Comparison of ENCODE assay signal across 21 cellular contexts in genomic region chr16:4746215-4746614, GRCh38. TPM values are rescaled to one million over a fixed set of nuclear protein-coding genes. Genes with fewer than 3 reads are reported as not detected.
A peak's percentile ranks its signal among the peaks of the same experiment; 100 is the strongest.
DNase-seq lines count a peak whose midpoint lies in the region; ATAC-seq and TF ChIP-seq lines count a peak whose summit lies in the region.
"Had no signal": no experiment of that assay in that cellular context is flagged by ENCODE, and none has a peak within 500 bp of the region (broad histone marks: within the 10 kb centered on the region; RNA-seq: fewer than 3 reads in every experiment).

No MANE protein-coding gene starts in this region.

- H3K36me3 ChIP-seq in BLaER1 treated with 17β-estradiol and CSF1 and Interleukin-3, amounts not matched to agents 10 nM and 100 nM: peaks cover 6 to 21% (median 12%) of the 10 kb centered on the region in 11 experiments
- peaks cover 24% of the 10 kb centered on the region for H3K36me3 ChIP-seq in left ventricle myocardium inferior

- H3K4me3 Mint-ChIP-seq in activated naive CD8-positive, alpha-beta T cell treated with anti-CD3 and anti-CD28 coated beads for 36 hours: no peak overlapping the region
- H3K4me3 Mint-ChIP-seq in nephron progenitor cell (no peak overlapping the region), natural killer cell (no peak overlapping the region), MCF 10A (ENCODE audit: unreplicated experiment) (no peak overlapping the region)

- peak overlapping the region in 3 of 11 experiments; percentile 57 to 62 (median 61); a peak in 4 of 22 replicates for H3K27ac ChIP-seq in BLaER1 treated with 17β-estradiol and CSF1 and Interleukin-3, amounts not matched to agents 10 nM and 100 nM
- H3K27ac ChIP-seq in left ventricle myocardium inferior (replicated peaks): no peak overlapping the region
- H3K27ac ChIP-seq: HL-60, SK-N-MC had no signal

- intact Hi-C loops in natural killer cell (cut with micrococcal nuclease) (no loop called here), MCF 10A (cut with micrococcal nuclease) (no loop called here), left ventricle myocardium inferior (cut with micrococcal nuclease) (no loop called here)

- H3K27me3 Mint-ChIP-seq in activated naive CD8-positive, alpha-beta T cell treated with anti-CD3 and anti-CD28 coated beads for 36 hours: no peaks in the 10 kb centered on the region
- H3K27me3 Mint-ChIP-seq in nephron progenitor cell (ENCODE audit: low read depth, poor library complexity): peaks cover 7% of the 10 kb centered on the region
- no peaks in the 10 kb centered on the region for H3K27me3 Mint-ChIP-seq in natural killer cell (ENCODE audit: low read depth in 2 of 2)
- no peaks in the 10 kb centered on the region for H3K27me3 Mint-ChIP-seq in MCF 10A (ENCODE audit: insufficient read depth, unreplicated experiment)

- BruUV-seq in MCF 10A (replicated peaks; lab: Mats Ljungman, UMichigan): no TSS peak

- no peaks in the 10 kb centered on the region for H3K9me3 ChIP-seq in BLaER1 treated with 17β-estradiol and CSF1 and Interleukin-3, amounts not matched to agents 10 nM and 100 nM (replicated peaks in 1 of 11)
- H3K9me3 ChIP-seq in left ventricle myocardium inferior (replicated peaks): no peaks in the 10 kb centered on the region

- H3K4me3 ChIP-seq in BLaER1 treated with 17β-estradiol and CSF1 and Interleukin-3, amounts not matched to agents 10 nM and 100 nM: peak overlapping the region in 1 of 10 experiments; percentile 32; a peak in 1 of 20 replicates
- H3K4me3 ChIP-seq in left ventricle myocardium inferior: no peak overlapping the region
- H3K4me3 ChIP-seq: SK-N-MC had no signal

- peaks cover 39% of the 10 kb centered on the region for H3K4me1 Mint-ChIP-seq in activated naive CD8-positive, alpha-beta T cell treated with anti-CD3 and anti-CD28 coated beads for 36 hours
- H3K4me1 Mint-ChIP-seq in nephron progenitor cell (peaks cover 15% of the 10 kb centered on the region), natural killer cell (peaks cover 17% of the 10 kb centered on the region in 2 donors), MCF 10A (ENCODE audit: insufficient read depth, unreplicated experiment) (no peaks in the 10 kb centered on the region)

- TF ChIP-seq CTCF in nephron progenitor cell (IDR thresholded peaks at IDR 0.05): no peak
- no peak for TF ChIP-seq CTCF in natural killer cell (IDR thresholded peaks at IDR 0.05)
- TF ChIP-seq CTCF in MCF 10A (IDR thresholded peaks at IDR 0.05; ENCODE audit: unreplicated experiment): no peak
- TF ChIP-seq CTCF in left ventricle myocardium inferior (IDR thresholded peaks at IDR 0.05; ENCODE audit: borderline replicate concordance): no peak

- POLR2A ChIA-PET in MCF 10A (lab: Yijun Ruan, JAX): interaction anchor here (0.6 to 4.0 kb wide), 3 partner anchors 12 to 282 kb away, joined by 3 to 12 read pairs (median 5); partner anchors contain the start of genes ANKS3, DNAAF8 and ZNF500

- peaks cover 27 to 66% (median 54%) of the 10 kb centered on the region in 10 experiments for H3K4me1 ChIP-seq in BLaER1 treated with 17β-estradiol and CSF1 and Interleukin-3, amounts not matched to agents 10 nM and 100 nM
- H3K4me1 ChIP-seq in left ventricle myocardium inferior: peaks cover 11% of the 10 kb centered on the region

- peak overlapping the region in 2 of 11 experiments; percentile 59 to 66; a peak in 3 of 22 replicates for H3K9ac ChIP-seq in BLaER1 treated with 17β-estradiol and CSF1 and Interleukin-3, amounts not matched to agents 10 nM and 100 nM

- peaks cover 0 to 45% (median 29%) of the 10 kb centered on the region in 11 experiments; a peak in 15 of 22 replicates for H4K20me1 ChIP-seq in BLaER1 treated with 17β-estradiol and CSF1 and Interleukin-3, amounts not matched to agents 10 nM and 100 nM

- CTCF ChIA-PET in MCF 10A (lab: Yijun Ruan, JAX): interaction anchor here (0.5 to 0.8 kb wide), 2 partner anchors 14 to 129 kb away, joined by 3 to 4 read pairs; no protein-coding TSS in a partner anchor

- no peak for ATAC-seq in natural killer cell
- no peak for ATAC-seq in GM19328 (IDR thresholded peaks at IDR 0.05; ENCODE audit: unreplicated experiment)

- peak overlapping the region in 9 of 11 experiments; percentile 54 to 96 (median 84); a peak in 17 of 22 replicates for H3K4me2 ChIP-seq in BLaER1 treated with 17β-estradiol and CSF1 and Interleukin-3, amounts not matched to agents 10 nM and 100 nM

- H3K9me3 Mint-ChIP-seq in activated naive CD8-positive, alpha-beta T cell treated with anti-CD3 and anti-CD28 coated beads for 36 hours: no peaks in the 10 kb centered on the region
- no peaks in the 10 kb centered on the region for H3K9me3 Mint-ChIP-seq in nephron progenitor cell
- H3K9me3 Mint-ChIP-seq in natural killer cell: no peaks in the 10 kb centered on the region
- H3K9me3 Mint-ChIP-seq in MCF 10A (ENCODE audit: unreplicated experiment): no peaks in the 10 kb centered on the region
- H3K9me3 Mint-ChIP-seq: CD8-positive, alpha-beta memory T cell had no signal

- peak; percentile 7 for DNase-seq in HT-29 (ENCODE audit: low spot score)
- DNase-seq in activated naive CD8-positive, alpha-beta T cell treated with anti-CD3 and anti-CD28 coated beads for 36 hours: no peak
- no peak for DNase-seq in nephron progenitor cell
- DNase-seq in natural killer cell: no peak
- no peak for DNase-seq in MCF 10A (ENCODE audit: unreplicated experiment)
- DNase-seq in left ventricle myocardium inferior: no peak
- DNase-seq: C1 segment of cervical spinal cord; CD8-positive, alpha-beta memory T cell; DMS79; NCI-H1105; NCI-H2081; SHP77 had no signal

- H3K36me3 Mint-ChIP-seq in activated naive CD8-positive, alpha-beta T cell treated with anti-CD3 and anti-CD28 coated beads for 36 hours: peaks cover 2% of the 10 kb centered on the region
- peaks cover 4% of the 10 kb centered on the region for H3K36me3 Mint-ChIP-seq in nephron progenitor cell (ENCODE audit: low read depth)
- no peaks in the 10 kb centered on the region for H3K36me3 Mint-ChIP-seq in natural killer cell
- H3K36me3 Mint-ChIP-seq in MCF 10A (ENCODE audit: insufficient read depth, unreplicated experiment): peaks cover 20% of the 10 kb centered on the region

- H3K27ac Mint-ChIP-seq in activated naive CD8-positive, alpha-beta T cell treated with anti-CD3 and anti-CD28 coated beads for 36 hours: peak overlapping the region; percentile 4
- H3K27ac Mint-ChIP-seq in nephron progenitor cell (peak overlapping the region; percentile 90), natural killer cell (no peak overlapping the region), MCF 10A (ENCODE audit: low read depth, unreplicated experiment) (no peak overlapping the region)

- H3K27me3 ChIP-seq in BLaER1 treated with 17β-estradiol and CSF1 and Interleukin-3, amounts not matched to agents 10 nM and 100 nM: no peaks in the 10 kb centered on the region
- H3K27me3 ChIP-seq in left ventricle myocardium inferior (ENCODE audit: low read depth): no peaks in the 10 kb centered on the region

RNA-seq across cellular contexts. Expression of gene DNAAF8, which starts 11.9 kb away (rescaled TPM):
- total RNA-seq in HT-29 (2014; rRNA removed; shearing (Covaris generic)): 2.5 and 5.8 TPM in 2 replicates
- under 1 TPM; 0.10 to 0.62 TPM for total RNA-seq in activated naive CD8-positive, alpha-beta T cell treated with anti-CD3 and anti-CD28 coated beads for 36 hours
- total RNA-seq in natural killer cell (under 1 TPM in 1 of 3 donors, not detected in 2; 0.54 TPM), MCF 10A (2022) (0.56 and 1.6 TPM in 2 replicates), left ventricle myocardium inferior (0.77 TPM)

RNA-seq across cellular contexts. Expression of gene ANKS3, which starts 12.1 kb away (rescaled TPM):
- 27.2 and 29.7 TPM in 2 replicates for total RNA-seq in HT-29 (2014; rRNA removed; shearing (Covaris generic))
- total RNA-seq in activated naive CD8-positive, alpha-beta T cell treated with anti-CD3 and anti-CD28 coated beads for 36 hours: 10 to 100 TPM; 12.1 to 16.1 TPM
- total RNA-seq in natural killer cell (10 to 100 TPM; 19.7 to 20.8 (median 20.5) TPM), MCF 10A (2022) (29.9 and 35.0 TPM in 2 replicates), left ventricle myocardium inferior (8.7 TPM)

RNA-seq across cellular contexts. Expression of gene ZNF500, which starts 20.7 kb away (rescaled TPM):
- total RNA-seq in HT-29 (2014; rRNA removed; shearing (Covaris generic)): 17.7 and 30.4 TPM in 2 replicates
- total RNA-seq in activated naive CD8-positive, alpha-beta T cell treated with anti-CD3 and anti-CD28 coated beads for 36 hours: 1 to 10 TPM; 7.5 to 9.3 TPM
- total RNA-seq in natural killer cell (10 to 100 TPM; 11.4 to 20.3 (median 13.0) TPM), MCF 10A (2022) (13.8 and 14.0 TPM in 2 replicates), left ventricle myocardium inferior (5.4 TPM)

RNA-seq across cellular contexts. Expression of gene SEPTIN12, which starts 41.9 kb away (rescaled TPM):
- 0.76 TPM in 1 of 2 replicates, not detected in the other for total RNA-seq in HT-29 (2014; rRNA removed; shearing (Covaris generic))
- total RNA-seq in activated naive CD8-positive, alpha-beta T cell treated with anti-CD3 and anti-CD28 coated beads for 36 hours: not detected
- total RNA-seq in natural killer cell (under 1 TPM in 1 of 3 donors, not detected in 2; 0.59 TPM), MCF 10A (2022) (not detected in 2 replicates), left ventricle myocardium inferior (not detected)
- total RNA-seq: A673; CD8-positive, alpha-beta memory T cell; LHCN-M2; NCI-H460; OCI-LY7; RPMI7951 had no signal

RNA-seq across cellular contexts. Expression of gene SMIM22, which starts 49.0 kb away (rescaled TPM):
- total RNA-seq in HT-29 (2014; rRNA removed; shearing (Covaris generic)): 282 and 291 TPM in 2 replicates
- total RNA-seq in activated naive CD8-positive, alpha-beta T cell treated with anti-CD3 and anti-CD28 coated beads for 36 hours: not detected
- total RNA-seq in natural killer cell (not detected), MCF 10A (2022) (2.2 and 2.4 TPM in 2 replicates), left ventricle myocardium inferior (not detected)
- total RNA-seq: A673; CD8-positive, alpha-beta memory T cell; LHCN-M2; NCI-H460; OCI-LY7; RPMI7951 had no signal

Comparison
In these comparisons a context has a peak if more than half of its experiments do, and no peak if none do; other contexts are left out.
1. H3K27ac Mint-ChIP-seq: peak in activated naive CD8-positive, alpha-beta T cell treated with anti-CD3 and anti-CD28 coated beads for 36 hours (single experiment) and nephron progenitor cell (single experiment); none in natural killer cell (0 of 2) and MCF 10A (single experiment).